8 cellular contexts compared by ENCODE assay signal in the genomic region with DNA sequence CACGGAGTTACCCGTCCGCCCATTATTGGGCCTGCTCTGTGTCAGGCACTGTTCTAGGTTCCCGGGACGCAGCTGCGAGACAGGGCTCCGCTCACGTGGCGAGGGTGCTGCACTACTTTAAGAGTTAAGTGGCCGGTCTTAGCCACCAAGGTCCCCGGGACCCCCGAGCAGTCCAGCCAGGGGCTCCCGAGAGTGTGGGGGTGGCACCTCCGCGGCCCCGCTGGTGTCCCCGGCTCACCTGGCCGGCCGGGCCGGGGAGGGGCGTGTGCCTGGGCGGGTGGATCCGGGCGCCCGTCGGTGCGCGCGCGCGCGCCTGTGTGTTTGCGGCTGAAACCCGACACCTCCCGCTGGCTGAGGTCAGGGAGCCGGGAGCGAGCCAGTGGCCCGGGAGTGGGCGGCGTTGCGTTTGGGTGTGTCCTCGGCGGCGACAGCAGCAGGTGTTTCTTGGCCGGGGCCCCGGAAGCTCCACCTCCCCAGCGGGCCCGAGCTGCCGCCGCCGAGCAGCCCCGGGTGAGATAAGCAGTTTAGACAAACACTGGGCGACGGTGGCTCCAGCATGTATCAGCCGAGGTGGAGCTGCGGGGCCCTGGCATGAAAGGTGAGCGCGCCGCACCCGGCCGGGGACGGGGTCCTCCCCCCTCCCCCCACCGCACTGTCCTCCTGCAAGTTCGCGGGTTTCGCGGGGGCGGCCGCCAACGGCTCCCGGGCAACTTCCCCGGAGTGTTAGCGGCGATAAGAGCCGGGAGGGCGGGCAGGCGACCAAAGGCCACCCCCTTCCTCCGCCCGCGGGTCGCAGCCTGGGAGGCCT. TPM values are rescaled to one million over a fixed set of nuclear protein-coding genes. Genes with fewer than 3 reads are reported as not detected.
DNase-seq lines count a peak whose midpoint lies in the region; TF ChIP-seq lines count a peak whose summit lies in the region.

Gene GSE1, plus strand, starts transcription at position 522 of the 808 bp plus-strand sequence. Its CDS starts 70 bp downstream, at position 592.

- peaks cover 37% of the 10 kb centered on the region for H3K4me1 Mint-ChIP-seq in activated naive CD4-positive, alpha-beta T cell treated with anti-CD3 and anti-CD28 coated beads, Interleukin-2, amount 50 U/mL, for 24 hours

- no peaks in the 10 kb centered on the region for H3K36me3 Mint-ChIP-seq in activated naive CD4-positive, alpha-beta T cell treated with anti-CD3 and anti-CD28 coated beads, Interleukin-2, amount 50 U/mL, for 24 hours

- H3K4me3 Mint-ChIP-seq in activated naive CD4-positive, alpha-beta T cell treated with anti-CD3 and anti-CD28 coated beads, Interleukin-2, amount 50 U/mL, for 24 hours, result peak within 1 kb of the TSS; percentile 58

- no peak within 1 kb of the TSS for H3K27ac Mint-ChIP-seq in activated naive CD4-positive, alpha-beta T cell treated with anti-CD3 and anti-CD28 coated beads, Interleukin-2, amount 50 U/mL, for 24 hours

- H3K4me3 ChIP-seq in H7 (ENCODE audit: insufficient read depth, low read depth, low read length), result peak within 1 kb of the TSS; percentile 89
- H3K4me3 ChIP-seq in MG63, result peak within 1 kb of the TSS; percentile 64
- peak within 1 kb of the TSS; percentile 64 for H3K4me3 ChIP-seq in SJCRH30
- peak within 1 kb of the TSS; percentile 47 for H3K4me3 ChIP-seq in ovary

- WGBS in ovary, 3 donors, result 1% methylated on average over 64 to 81 of the region's 81 CpGs

- H3K27me3 ChIP-seq in H7 (ENCODE audit: control insufficient read depth, insufficient read depth, low read length) (peaks cover 2% of the 10 kb centered on the region; the same call in 1 of the 2 replicates), MG63 (no peaks in the 10 kb centered on the region), SJCRH30 (no peaks in the 10 kb centered on the region), ovary (no peaks in the 10 kb centered on the region)

- TF ChIP-seq CTCF in ovary (IDR thresholded peaks at IDR 0.05), result peak in 1 of 3 donors; percentile 2

- H3K36me3 ChIP-seq in H7 (replicated peaks; ENCODE audit: control insufficient read depth, insufficient read depth, low read length) (peaks cover 1% of the 10 kb centered on the region), MG63 (peaks cover 6% of the 10 kb centered on the region), SJCRH30 (no peaks in the 10 kb centered on the region), ovary (no peaks in the 10 kb centered on the region)

- peaks cover 4% of the 10 kb centered on the region for H3K27me3 Mint-ChIP-seq in activated naive CD4-positive, alpha-beta T cell treated with anti-CD3 and anti-CD28 coated beads, Interleukin-2, amount 50 U/mL, for 24 hours

- no peaks in the 10 kb centered on the region for H3K9me3 ChIP-seq in MG63
- no peaks in the 10 kb centered on the region for H3K9me3 ChIP-seq in SJCRH30 (replicated peaks)
- no peaks in the 10 kb centered on the region for H3K9me3 ChIP-seq in ovary

- DNase-seq in GF-D8 (lab: John Stamatoyannopoulos, UW), result peak; percentile 93
- DNase-seq in H7, result peak; percentile 98
- DNase-seq in MG63, result peak; percentile 92
- peak; percentile 88 to 92 for DNase-seq in SJCRH30
- DNase-seq in head of caudate nucleus, result peak in 27 of 42 donors; percentile 19 to 72 (median 46)
- peak; percentile 85 to 91 (median 88) for DNase-seq in ovary
- no peak for DNase-seq in superior temporal gyrus (ENCODE audit: extremely low spot score)

- H3K27ac ChIP-seq in SJCRH30, result peak within 1 kb of the TSS; percentile 45
- peak within 1 kb of the TSS in 1 of 2 donors; percentile 14 for H3K27ac ChIP-seq in ovary

- TF ChIP-seq POLR2A in ovary (IDR thresholded peaks at IDR 0.05), result no peak

- intact Hi-C loops in head of caudate nucleus (cut with DNase I), result loop anchor here (10.0 kb wide), 1 partner anchor 188 kb away; no protein-coding TSS in a partner anchor
- intact Hi-C loops in ovary (cut with DNase I), result loop anchor here in 2 of 4 donors (2.0 to 10.0 kb wide), 6 partner anchors 56 to 498 kb away; partner anchors contain the start of gene CIBAR2 (in 1 of the 2)

- peaks cover 13% of the 10 kb centered on the region for H3K4me1 ChIP-seq in SJCRH30
- peaks cover 24% of the 10 kb centered on the region for H3K4me1 ChIP-seq in ovary (ENCODE audit: insufficient read depth)

- H3K9me3 Mint-ChIP-seq in activated naive CD4-positive, alpha-beta T cell treated with anti-CD3 and anti-CD28 coated beads, Interleukin-2, amount 50 U/mL, for 24 hours, result no peaks in the 10 kb centered on the region

- no peak for TF ChIP-seq EP300 in ovary (IDR thresholded peaks at IDR 0.05)

RNA-seq across cellular contexts. Expression of gene GSE1, which starts in this region (rescaled TPM):
- 52.5 and 73.6 TPM in 2 replicates for total RNA-seq in H7 (2014; rRNA removed; shearing (Covaris generic))
- total RNA-seq in MG63 (2014; rRNA removed; shearing (Covaris generic); ENCODE audit: low replicate concordance), result 9.3 and 19.1 TPM in 2 replicates
- 31.1 and 33.8 TPM in 2 replicates for total RNA-seq in SJCRH30 (2014; rRNA removed; shearing (Covaris generic))
- 100 to 1,000 TPM in 4 of 7 donors, 10 to 100 TPM in 3; 37.4 to 212 (median 130) TPM for total RNA-seq in ovary
- 10 to 100 TPM; 32.9 to 36.1 TPM for polyA plus RNA-seq in ovary
